8 cellular contexts compared by ENCODE assay signal in the genomic region with DNA sequence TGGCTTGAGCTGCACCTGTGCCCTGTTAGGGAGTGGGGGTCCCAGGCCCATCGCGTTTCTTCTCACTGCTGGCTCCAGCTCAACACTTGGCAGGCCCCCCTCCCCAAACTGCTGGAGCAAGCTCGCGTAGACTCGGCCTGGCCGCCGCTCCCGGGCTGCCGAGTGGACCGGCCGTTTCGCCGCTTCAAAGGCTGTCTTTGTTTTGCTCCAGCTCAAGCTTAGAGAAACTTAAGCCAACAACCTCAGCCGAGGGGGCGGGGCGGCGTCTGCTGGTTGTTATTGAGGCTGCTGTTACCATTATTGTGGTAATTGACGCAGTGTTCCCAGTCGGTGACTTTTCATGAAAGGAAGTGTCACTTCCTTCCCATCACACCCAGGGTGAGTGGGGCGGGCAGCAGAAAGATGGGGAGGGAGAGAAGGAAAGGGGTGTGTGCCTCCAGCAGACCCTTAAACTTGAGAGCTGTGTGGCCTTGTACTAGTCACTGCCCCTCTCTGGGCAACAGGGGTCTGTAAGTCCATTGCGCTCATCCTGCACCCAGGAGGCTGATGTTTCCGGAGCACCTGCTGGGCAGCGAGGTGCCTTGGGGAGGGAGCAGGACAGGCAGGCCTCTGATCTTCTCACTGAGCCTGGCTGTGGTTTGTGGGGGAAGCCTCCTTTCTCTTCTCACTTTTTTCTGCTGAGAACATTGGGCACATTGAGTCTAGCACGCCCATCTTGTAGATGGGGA. TPM values are rescaled to one million over a fixed set of nuclear protein-coding genes. Genes with fewer than 3 reads are reported as not detected.
DNase-seq lines count a peak whose midpoint lies in the region; ATAC-seq and TF ChIP-seq lines count a peak whose summit lies in the region.

No MANE protein-coding gene starts in this region.

- no peak overlapping the region for H2BK120ac ChIP-seq in IMR-90 (ENCODE audit: low read depth, low read length)

- no CpG with 5 or more reads among the region's 24 CpGs for WGBS in IMR-90 (ENCODE audit: extremely low coverage in 2 of 2, insufficient read length in 1 of 2), 2 experiments

- H3K4me3 Mint-ChIP-seq in natural killer cell: peak overlapping the region; percentile 98
- peak overlapping the region; percentile 97 for H3K4me3 Mint-ChIP-seq in stimulated activated naive B cell treated with anti-CD40 and anti-IgM and Interleukin-4, amounts not matched to agents 10 μg/mL and 1 μg/mL and 100 μg/mL, for 72 hours

- intact Hi-C loops in IMR-90 (cut with micrococcal nuclease): no loop called here
- intact Hi-C loops in natural killer cell (cut with micrococcal nuclease): loop anchor here (2.0 to 5.0 kb wide), 5 partner anchors 14 to 391 kb away; a partner anchor contains a TSS

- peaks cover 2% of the 10 kb centered on the region; the same call in 1 of the 2 replicates for H3K36me3 ChIP-seq in IMR-90 (ENCODE audit: control insufficient read depth, insufficient read depth, low read length)

- peaks cover 10 to 45% of the 10 kb centered on the region in 2 experiments for H3K79me1 ChIP-seq in IMR-90 (ENCODE audit: low read depth in 1 of 2, low read length in 2 of 2)

- DNase-seq in IMR-90: no peak
- DNase-seq in activated CD8-positive, alpha-beta memory T cell treated with anti-CD3 and anti-CD28 coated beads, Interleukin-2, amount 50 U/mL, for 48 hours: peak; percentile 94
- DNase-seq in natural killer cell: peak; percentile 79
- peak; percentile 73 for DNase-seq in stimulated activated naive B cell treated with anti-CD40 and anti-IgM and Interleukin-4, amounts not matched to agents 10 μg/mL and 1 μg/mL and 100 μg/mL, for 72 hours
- no peak for DNase-seq in NCI-H1436 (lab: John Stamatoyannopoulos, UW)
- no peak for DNase-seq in amniotic stem cell (lab: John Stamatoyannopoulos, UW)

- peaks cover 59 to 64% of the 10 kb centered on the region in 2 donors for H3K4me1 Mint-ChIP-seq in natural killer cell
- peaks cover 42 to 66% of the 10 kb centered on the region in 2 donors for H3K4me1 Mint-ChIP-seq in stimulated activated naive B cell treated with anti-CD40 and anti-IgM and Interleukin-4, amounts not matched to agents 10 μg/mL and 1 μg/mL and 100 μg/mL, for 72 hours

- H3K23ac ChIP-seq in IMR-90 (ENCODE audit: low read depth, low read length): no peak overlapping the region

- H3K4me3 ChIP-seq in IMR-90 (ENCODE audit: insufficient read depth, low read depth, low read length): peak overlapping the region; percentile 12; the same call in 1 of the 2 replicates

- no peak overlapping the region for H3K18ac ChIP-seq in IMR-90 (ENCODE audit: low read depth, low read length)

- POLR2A ChIA-PET in IMR-90 (lab: Charles Lee; ENCODE audit: unreplicated experiment): no interaction called here

- no peaks in the 10 kb centered on the region for H3K36me3 Mint-ChIP-seq in natural killer cell
- peaks cover 34 to 49% of the 10 kb centered on the region in 2 donors for H3K36me3 Mint-ChIP-seq in stimulated activated naive B cell treated with anti-CD40 and anti-IgM and Interleukin-4, amounts not matched to agents 10 μg/mL and 1 μg/mL and 100 μg/mL, for 72 hours

- H4K8ac ChIP-seq in IMR-90 (ENCODE audit: low read depth in 2 of 2, low read length in 2 of 2): no peak overlapping the region

- no peak overlapping the region for H2BK20ac ChIP-seq in IMR-90 (ENCODE audit: low read depth, low read length)

- no peak overlapping the region for H3K9ac ChIP-seq in IMR-90 (ENCODE audit: low read depth, low read length)

- H2BK5ac ChIP-seq in IMR-90 (ENCODE audit: low read depth, low read length, poor library complexity, severe bottlenecking): no peak overlapping the region

- no peak overlapping the region for H4K91ac ChIP-seq in IMR-90 (ENCODE audit: insufficient read depth, low read depth, low read length)

- no TSS peak for BruUV-seq in IMR-90 (replicated peaks; lab: Mats Ljungman, UMichigan)

- TF ChIP-seq POLR2A in IMR-90 (IDR thresholded peaks at IDR 0.05; ENCODE audit: low read depth, low read length): 0 out of 2 replicates have a peak, but pooled peaks have one; percentile 15

- no peak overlapping the region for H3K14ac ChIP-seq in IMR-90 (replicated peaks; ENCODE audit: low read depth, low read length)

- no peak overlapping the region for H2BK15ac ChIP-seq in IMR-90 (ENCODE audit: low read depth, low read length)

- dilution Hi-C loops in IMR-90 (cut with HindIII; ENCODE audit: low sequenced_read_pairs, unreplicated experiment): no loop called here

- H4K20me1 ChIP-seq in IMR-90 (ENCODE audit: insufficient read depth, low read length): peaks cover 38% of the 10 kb centered on the region

- no peak for TF ChIP-seq CTCF in IMR-90 (conservative IDR thresholded peaks at IDR 0.05; ENCODE audit: low read depth, low read length)
- TF ChIP-seq CTCF in natural killer cell (IDR thresholded peaks at IDR 0.05): no peak

- H3K4me2 ChIP-seq in IMR-90 (ENCODE audit: low read depth, low read length): peak overlapping the region; percentile 88

- no peaks in the 10 kb centered on the region for H3K27me3 ChIP-seq in IMR-90 (ENCODE audit: control insufficient read depth, insufficient read depth, low read length)

- 0 out of 2 replicates have a peak overlapping the region, but pooled peaks have one; percentile 72 for H2AK5ac ChIP-seq in IMR-90 (ENCODE audit: low read depth, low read length)

- H2AFZ ChIP-seq in IMR-90 (replicated peaks; ENCODE audit: low read length, poor library complexity): peak overlapping the region; percentile 72

- H3K9me3 Mint-ChIP-seq in natural killer cell: no peaks in the 10 kb centered on the region
- H3K9me3 Mint-ChIP-seq in stimulated activated naive B cell treated with anti-CD40 and anti-IgM and Interleukin-4, amounts not matched to agents 10 μg/mL and 1 μg/mL and 100 μg/mL, for 72 hours: no peaks in the 10 kb centered on the region

- H4K5ac ChIP-seq in IMR-90 (ENCODE audit: low read depth, low read length): no peak overlapping the region

- no peaks in the 10 kb centered on the region for H3K9me3 ChIP-seq in IMR-90 (ENCODE audit: control insufficient read depth, insufficient read depth, low read length)

- H3K27me3 Mint-ChIP-seq in natural killer cell (ENCODE audit: low read depth in 2 of 2): no peaks in the 10 kb centered on the region
- no peaks in the 10 kb centered on the region for H3K27me3 Mint-ChIP-seq in stimulated activated naive B cell treated with anti-CD40 and anti-IgM and Interleukin-4, amounts not matched to agents 10 μg/mL and 1 μg/mL and 100 μg/mL, for 72 hours

- H3K4ac ChIP-seq in IMR-90 (ENCODE audit: low read depth, low read length): peak overlapping the region; percentile 29; the same call in 1 of the 2 replicates

- ATAC-seq in IMR-90 (ENCODE audit: low read depth) (no peak), esophagus mucosa (peak; percentile 32), natural killer cell (peak; percentile 27 to 55 (median 42)), HG02973 (IDR thresholded peaks at IDR 0.05; ENCODE audit: unreplicated experiment) (no peak)
- ATAC-seq in stimulated activated naive B cell treated with anti-CD40 and anti-IgM and Interleukin-4, amounts not matched to agents 10 μg/mL and 1 μg/mL and 100 μg/mL, for 72 hours (replicated peaks): peak; percentile 44 to 52

- H2AK9ac ChIP-seq in IMR-90 (replicated peaks; ENCODE audit: low read depth, low read length, poor library complexity): peak overlapping the region; percentile 45

- H3K27ac ChIP-seq in IMR-90 (ENCODE audit: insufficient read depth, low read length): no peak overlapping the region

- CTCF ChIA-PET in IMR-90 (lab: Yijun Ruan, JAX): no interaction called here

- in situ Hi-C loops in IMR-90 (cut with MboI; ENCODE audit: low sequenced_read_pairs): no loop called here

- H3K56ac ChIP-seq in IMR-90 (ENCODE audit: extremely low read depth, insufficient read depth, low read length): no peak overlapping the region

- H3K4me1 ChIP-seq in IMR-90 (ENCODE audit: control insufficient read depth, insufficient read depth, low read length): peaks cover 30% of the 10 kb centered on the region

- TF ChIP-seq RAD21 in IMR-90 (IDR thresholded peaks at IDR 0.05; ENCODE audit: low read length): no peak

- H3K27ac Mint-ChIP-seq in natural killer cell: peak overlapping the region; percentile 97 to 98
- H3K27ac Mint-ChIP-seq in stimulated activated naive B cell treated with anti-CD40 and anti-IgM and Interleukin-4, amounts not matched to agents 10 μg/mL and 1 μg/mL and 100 μg/mL, for 72 hours: peak overlapping the region; percentile 95

- peaks cover 8% of the 10 kb centered on the region for H3K9me1 ChIP-seq in IMR-90 (ENCODE audit: insufficient read depth, low read length)

TF ChIP-seq in IMR-90, 13 proteins besides CTCF, POLR2A, EP300 and RAD21 (continues in another document):
- no peak for TF ChIP-seq BHLHE40 (IDR thresholded peaks at IDR 0.05; ENCODE audit: low read depth, low read length)
- no peak for TF ChIP-seq MAFK (IDR thresholded peaks at IDR 0.05; ENCODE audit: low read depth, low read length)
- TF ChIP-seq SMC3 (IDR thresholded peaks at IDR 0.05; ENCODE audit: low read depth, low read length): no peak
- TF ChIP-seq CEBPB (IDR thresholded peaks at IDR 0.05; ENCODE audit: low read depth, low read length): no peak
- no peak for TF ChIP-seq RCOR1 (IDR thresholded peaks at IDR 0.05; ENCODE audit: insufficient replicate concordance, low read length)
- no peak for TF ChIP-seq RFX5 (IDR thresholded peaks at IDR 0.05; ENCODE audit: low read depth, low read length)
- TF ChIP-seq NFE2L2 (IDR thresholded peaks at IDR 0.05; ENCODE audit: low read depth, low read length): no peak
- TF ChIP-seq, protein P1, sequence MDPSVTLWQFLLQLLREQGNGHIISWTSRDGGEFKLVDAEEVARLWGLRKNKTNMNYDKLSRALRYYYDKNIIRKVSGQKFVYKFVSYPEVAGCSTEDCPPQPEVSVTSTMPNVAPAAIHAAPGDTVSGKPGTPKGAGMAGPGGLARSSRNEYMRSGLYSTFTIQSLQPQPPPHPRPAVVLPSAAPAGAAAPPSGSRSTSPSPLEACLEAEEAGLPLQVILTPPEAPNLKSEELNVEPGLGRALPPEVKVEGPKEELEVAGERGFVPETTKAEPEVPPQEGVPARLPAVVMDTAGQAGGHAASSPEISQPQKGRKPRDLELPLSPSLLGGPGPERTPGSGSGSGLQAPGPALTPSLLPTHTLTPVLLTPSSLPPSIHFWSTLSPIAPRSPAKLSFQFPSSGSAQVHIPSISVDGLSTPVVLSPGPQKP (IDR thresholded peaks at IDR 0.05; ENCODE audit: borderline replicate concordance, low read depth, low read length): no peak

RNA-seq across cellular contexts. Expression of a gene that starts 2.1 kb away (rescaled TPM):
- total RNA-seq in IMR-90 (2012; rRNA removed) (2.2 and 2.3 TPM in 2 replicates), esophagus mucosa (3.0 TPM), natural killer cell (100 to 1,000 TPM in 2 of 3 donors, 10 to 100 TPM in 1; 90.9 to 117 (median 114) TPM)
- 6.7 and 7.2 TPM in 2 replicates for polyA plus RNA-seq in IMR-90 (2012; rRNA removed)
- polyA plus RNA-seq in IMR-90 (2012; cell fraction: cytosol; rRNA removed): 4.4 and 7.1 TPM in 2 replicates
- 9.5 and 20.2 TPM in 2 replicates for polyA plus RNA-seq in IMR-90 (2012; cell fraction: nucleus; rRNA removed; ENCODE audit: low replicate concordance)

RNA-seq across cellular contexts. Expression of a gene that starts 33.5 kb away (rescaled TPM):
- not detected in 2 replicates for total RNA-seq in IMR-90 (2012; rRNA removed)
- polyA plus RNA-seq in IMR-90 (2012; rRNA removed): not detected in 2 replicates
- not detected in 2 replicates for polyA plus RNA-seq in IMR-90 (2012; cell fraction: cytosol; rRNA removed)
- 0.06 TPM in 1 of 2 replicates, not detected in the other for polyA plus RNA-seq in IMR-90 (2012; cell fraction: nucleus; rRNA removed; ENCODE audit: low replicate concordance)
- total RNA-seq in esophagus mucosa: not detected
- not detected for total RNA-seq in natural killer cell

Comparison
In these comparisons a context has a peak if more than half of its experiments do, and no peak if none do; other contexts are left out.
1. ATAC-seq: peak in esophagus mucosa (single experiment), natural killer cell (3 of 3) and stimulated activated naive B cell treated with anti-CD40 and anti-IgM and Interleukin-4, amounts not matched to agents 10 μg/mL and 1 μg/mL and 100 μg/mL, for 72 hours (2 of 2); none in IMR-90 (single experiment) and HG02973 (single experiment).
2. DNase-seq: peak in activated CD8-positive, alpha-beta memory T cell treated with anti-CD3 and anti-CD28 coated beads, Interleukin-2, amount 50 U/mL, for 48 hours (single experiment), natural killer cell (single experiment) and stimulated activated naive B cell treated with anti-CD40 and anti-IgM and Interleukin-4, amounts not matched to agents 10 μg/mL and 1 μg/mL and 100 μg/mL, for 72 hours (single experiment); none in IMR-90 (single experiment), NCI-H1436 (single experiment) and amniotic stem cell (single experiment).
3. RNA of a gene that starts 2.1 kb away (total RNA-seq): 90.9 to 117 TPM in natural killer cell; 3.0 TPM in esophagus mucosa (single experiment) and 2.2 to 2.3 TPM in IMR-90; every median in the first group is over 10 times any median in the second.